8 cellular contexts compared by ENCODE assay signal in the genomic region with DNA sequence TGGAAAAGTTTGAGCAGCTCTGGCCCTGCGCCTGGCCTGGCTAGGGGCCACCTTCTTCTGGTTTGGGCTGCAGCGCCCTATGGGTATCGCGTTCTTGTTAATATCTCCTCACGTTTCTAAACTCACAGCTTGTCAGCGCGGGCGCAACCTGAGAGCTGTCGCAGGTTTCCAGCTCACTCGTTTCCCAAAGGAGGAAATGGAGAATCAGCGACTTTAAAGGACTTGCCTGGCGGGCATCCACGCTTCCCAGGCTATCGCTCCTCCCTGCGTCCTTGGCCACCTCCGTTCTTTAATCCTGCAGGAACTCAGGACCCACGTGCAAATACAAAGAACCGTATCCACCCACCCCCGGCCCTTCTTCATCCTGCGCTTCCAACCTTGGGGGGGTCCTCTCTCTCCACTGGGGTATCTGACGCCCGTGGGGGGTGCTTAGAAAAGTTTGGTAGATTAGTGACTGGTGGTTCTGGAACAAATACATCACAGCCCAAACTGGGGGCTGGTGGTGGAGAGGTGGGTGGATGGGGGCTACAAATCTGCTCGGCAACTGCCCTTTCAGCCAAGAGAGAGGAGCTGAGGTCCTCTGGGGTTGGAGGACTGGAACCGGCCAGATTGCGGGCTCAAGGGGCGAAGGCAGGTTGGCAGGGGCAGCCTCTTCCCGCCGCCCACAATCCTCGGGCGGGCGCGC. TPM values are rescaled to one million over a fixed set of nuclear protein-coding genes. Genes with fewer than 3 reads are reported as not detected.
DNase-seq lines count a peak whose midpoint lies in the region; ATAC-seq, FAIRE-seq and TF ChIP-seq lines count a peak whose summit lies in the region.

No MANE protein-coding gene starts in this region.

- intact Hi-C loops in kidney (cut with DNase I) = no loop called here

- H3K27me3 ChIP-seq in BE2C (no peaks in the 10 kb centered on the region), RWPE2 (ENCODE audit: insufficient read depth, poor library complexity, severe bottlenecking) (no peaks in the 10 kb centered on the region)

- no peaks in the 10 kb centered on the region for H3K27me3 Mint-ChIP-seq in central memory CD8-positive, alpha-beta T cell

- H3K4me1 ChIP-seq in BE2C (peaks cover 2% of the 10 kb centered on the region), RWPE2 (ENCODE audit: insufficient read depth, poor library complexity, severe bottlenecking) (peaks cover 8% of the 10 kb centered on the region), kidney (ENCODE audit: control insufficient read depth in 1 of 2, insufficient read depth in 1 of 2, low read depth in 1 of 2, low read length in 2 of 2) (peaks cover 0 to 6% of the 10 kb centered on the region in 2 donors)

- peaks cover 25% of the 10 kb centered on the region for H3K4me1 Mint-ChIP-seq in central memory CD8-positive, alpha-beta T cell

- ATAC-seq in HG03066 (IDR thresholded peaks at IDR 0.05; ENCODE audit: low read depth, unreplicated experiment) = peak; percentile 0
- peak; percentile 3; the same call in 2 of the 3 replicates for ATAC-seq in RWPE2 (ENCODE audit: low read depth)
- no peak for ATAC-seq in central memory CD8-positive, alpha-beta T cell (replicated peaks; ENCODE audit: extremely low read depth, poor library complexity, severe bottlenecking)
- ATAC-seq in HG03097 (IDR thresholded peaks at IDR 0.05; ENCODE audit: low FRiP score, unreplicated experiment) = no peak

- peak overlapping the region; percentile 88 for H3K4me3 Mint-ChIP-seq in central memory CD8-positive, alpha-beta T cell

- H3K27ac ChIP-seq in RWPE2 (ENCODE audit: poor library complexity, severe bottlenecking) (peak overlapping the region; percentile 59), kidney (ENCODE audit: low read depth in 2 of 2, low read length in 2 of 2) (peak overlapping the region in 1 of 2 donors; percentile 8)

- no peak overlapping the region for H3K9ac ChIP-seq in kidney (ENCODE audit: low read length in 2 of 2)

- TF ChIP-seq CTCF in BE2C (IDR thresholded peaks at IDR 0.05; ENCODE audit: low read depth, low read length) = no peak
- TF ChIP-seq CTCF in RWPE2 (IDR thresholded peaks at IDR 0.05; ENCODE audit: poor library complexity, severe bottlenecking) = no peak
- TF ChIP-seq CTCF in kidney (IDR thresholded peaks at IDR 0.05; ENCODE audit: borderline replicate concordance, extremely low read depth, insufficient read depth) = no peak

- H3K9me3 Mint-ChIP-seq in central memory CD8-positive, alpha-beta T cell = no peaks in the 10 kb centered on the region

- DNase-seq in BE2C (peak; percentile 49), RWPE2 (ENCODE audit: low spot score) (no peak), kidney (no peak), cortex of kidney (lab: John Stamatoyannopoulos, UW) (no peak)
- no peak for DNase-seq in central memory CD8-positive, alpha-beta T cell (ENCODE audit: low spot score in 2 of 2)
- peak; percentile 20 for DNase-seq in stimulated activated CD4-positive, alpha-beta T cell treated with anti-CD3 and anti-CD28 coated beads, Interleukin-1b, Interleukin-23, amount 100 ng/mL, for 48 hours

- H3K27ac Mint-ChIP-seq in central memory CD8-positive, alpha-beta T cell (ENCODE audit: low read depth) = peak overlapping the region; percentile 62

- H3K9me3 ChIP-seq in BE2C = no peaks in the 10 kb centered on the region
- no peaks in the 10 kb centered on the region for H3K9me3 ChIP-seq in RWPE2 (ENCODE audit: severe bottlenecking)
- H3K9me3 ChIP-seq in kidney (ENCODE audit: control insufficient read depth in 1 of 2, low read length in 2 of 2) = no peaks in the 10 kb centered on the region

- peaks cover 6% of the 10 kb centered on the region for H3K36me3 Mint-ChIP-seq in central memory CD8-positive, alpha-beta T cell (ENCODE audit: insufficient read depth)

- no peak for FAIRE-seq in kidney (lab: Jason Lieb, UNC)

- peak overlapping the region; percentile 97 for H3K4me3 ChIP-seq in BE2C (ENCODE audit: low read depth, low read length)
- H3K4me3 ChIP-seq in RWPE2 (ENCODE audit: severe bottlenecking) = peak overlapping the region; percentile 84
- peak overlapping the region; percentile 81 to 84 for H3K4me3 ChIP-seq in kidney (ENCODE audit: low read length in 2 of 2)

- H3K36me3 ChIP-seq in BE2C = peaks cover 12% of the 10 kb centered on the region
- peaks cover 35% of the 10 kb centered on the region for H3K36me3 ChIP-seq in RWPE2 (ENCODE audit: low read depth)
- H3K36me3 ChIP-seq in kidney (ENCODE audit: control insufficient read depth in 1 of 2, insufficient read depth in 2 of 2, low read length in 2 of 2) = no peaks in the 10 kb centered on the region

RNA-seq across cellular contexts. Expression of gene PSAT1, which starts 0.6 kb away (rescaled TPM):
- 217 TPM for polyA plus RNA-seq in BE2C (2012; ENCODE audit: insufficient read depth, insufficient read length, low read depth)
- 22.4 TPM for total RNA-seq in kidney
- polyA plus RNA-seq in kidney (ENCODE audit: insufficient read depth, low read depth, low replicate concordance) = 141 TPM

Comparison
In these comparisons a context has a peak if more than half of its experiments do, and no peak if none do; other contexts are left out.
1. DNase-seq: peak in BE2C (single experiment) and stimulated activated CD4-positive, alpha-beta T cell treated with anti-CD3 and anti-CD28 coated beads, Interleukin-1b, Interleukin-23, amount 100 ng/mL, for 48 hours (single experiment); none in RWPE2 (single experiment), central memory CD8-positive, alpha-beta T cell (0 of 2), kidney (single experiment) and cortex of kidney (single experiment).
2. ATAC-seq: peak in HG03066 (single experiment) and RWPE2 (single experiment); none in central memory CD8-positive, alpha-beta T cell (single experiment) and HG03097 (single experiment).
3. Peak in every context shown above with its lines, with median percentiles within 50 percentile points of each other: H3K4me3 ChIP-seq.